24 cellular contexts compared by ENCODE assay signal in the genomic region with DNA sequence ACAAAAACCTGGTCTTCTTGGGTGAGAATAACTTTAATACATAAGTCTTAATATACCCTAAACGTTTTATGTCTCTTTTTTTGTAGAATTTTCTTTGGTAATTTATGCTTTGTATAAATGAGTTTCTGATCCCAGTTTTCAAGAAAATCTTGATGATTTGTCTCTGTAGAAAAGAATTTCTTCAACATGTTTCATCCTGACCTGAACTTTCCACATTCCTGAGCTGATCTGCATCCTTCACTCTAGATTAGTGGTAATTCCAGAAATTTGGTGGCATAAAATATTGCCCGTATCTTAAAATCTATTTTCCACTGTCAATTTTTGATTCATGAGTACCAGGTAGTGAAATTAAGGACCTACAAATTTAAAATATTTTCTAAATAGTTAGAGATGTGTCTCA.
"Had no signal": no experiment of that assay in that cellular context is flagged by ENCODE, and none has a peak within 500 bp of the region (broad histone marks: within the 10 kb centered on the region; RNA-seq: fewer than 3 reads in every experiment).

No MANE protein-coding gene starts in this region.

- H3K27me3 Mint-ChIP-seq: activated CD8-positive, alpha-beta T cell treated with anti-CD3 and anti-CD28 coated beads for 36 hours; activated naive CD4-positive, alpha-beta T cell treated with anti-CD3 and anti-CD28 coated beads, Interleukin-2, amount 50 U/mL, for 24 hours had no signal

- H3K27me3 ChIP-seq: ascending aorta, body of pancreas, MG63, SJSA1 had no signal

- DNase-seq: activated CD4-positive, alpha-beta T cell treated with anti-CD3 and anti-CD28 coated beads for 4 hours; activated CD8-positive, alpha-beta memory T cell treated with anti-CD3 and anti-CD28 coated beads, Interleukin-2, amount 50 U/mL, for 4 hours; activated CD8-positive, alpha-beta T cell treated with anti-CD3 and anti-CD28 coated beads for 36 hours; activated T-cell treated with anti-CD3 and anti-CD28 coated beads, Interleukin-2, amount 50 U/mL, for 1 hour; amniotic stem cell; body of pancreas; MG63; MV-4-11; NCI-H1092 treated with DMSO at 0.1 percent for 48 hours; NCI-H1417 treated with DMSO at 0.1 percent for 48 hours; NCI-H1694; NCI-H2029; NCI-H345; NCI-H510A; NCI-H526 treated with DMSO at 0.1 percent for 48 hours; NCI-H82; SHP77 had no signal

- H3K4me1 Mint-ChIP-seq: activated naive CD4-positive, alpha-beta T cell treated with anti-CD3 and anti-CD28 coated beads, Interleukin-2, amount 50 U/mL, for 24 hours had no signal

- H3K9me3 ChIP-seq: ascending aorta, body of pancreas, MG63, SJSA1 had no signal

- H3K27ac ChIP-seq: ascending aorta, body of pancreas, KMS-11, SJSA1 had no signal

- H3K36me3 ChIP-seq: ascending aorta, SJSA1 had no signal

- H3K4me1 ChIP-seq: ascending aorta, body of pancreas, SJSA1 had no signal

- H3K9me3 Mint-ChIP-seq: activated CD8-positive, alpha-beta T cell treated with anti-CD3 and anti-CD28 coated beads for 36 hours; activated naive CD4-positive, alpha-beta T cell treated with anti-CD3 and anti-CD28 coated beads, Interleukin-2, amount 50 U/mL, for 24 hours had no signal

- ATAC-seq: activated CD4-positive, CD25-positive, alpha-beta regulatory T cell treated with anti-CD3 and anti-CD28 coated beads, Interleukin-2, amount 50 U/mL, for 24 hours; activated CD8-positive, alpha-beta T cell treated with anti-CD3 and anti-CD28 coated beads for 36 hours; body of pancreas; SK-N-SH treated with all-trans-retinoic acid at 6 μM for 48 hours had no signal

- H3K4me3 ChIP-seq: ascending aorta, body of pancreas, MG63, SJSA1 had no signal

- H3K27ac Mint-ChIP-seq: activated CD8-positive, alpha-beta T cell treated with anti-CD3 and anti-CD28 coated beads for 36 hours; activated naive CD4-positive, alpha-beta T cell treated with anti-CD3 and anti-CD28 coated beads, Interleukin-2, amount 50 U/mL, for 24 hours; T-helper 1 cell treated with Interleukin-12 subunit alpha and Interleukin-12 subunit beta and Interleukin-4 antibody, amounts not matched to agents 30 μg/mL and 1 μg/mL, for 36 hours had no signal

- H3K4me3 Mint-ChIP-seq: activated CD8-positive, alpha-beta T cell treated with anti-CD3 and anti-CD28 coated beads for 36 hours; activated naive CD4-positive, alpha-beta T cell treated with anti-CD3 and anti-CD28 coated beads, Interleukin-2, amount 50 U/mL, for 24 hours; T-helper 1 cell treated with Interleukin-12 subunit alpha and Interleukin-12 subunit beta and Interleukin-4 antibody, amounts not matched to agents 30 μg/mL and 1 μg/mL, for 36 hours had no signal
